Comparison of ENCODE assay signal across 8 cellular contexts in genomic region chr9:115118471-115119156, GRCh38. TPM values are rescaled to one million over a fixed set of nuclear protein-coding genes. Genes with fewer than 3 reads are reported as not detected.
A peak's percentile ranks its signal among the peaks of the same experiment; 100 is the strongest.
DNase-seq lines count a peak whose midpoint lies in the region; ATAC-seq and TF ChIP-seq lines count a peak whose summit lies in the region.

No MANE protein-coding gene starts in this region.

- H3K36me3 ChIP-seq in osteoblast (ENCODE audit: insufficient read depth, low read length), result peaks cover 11% of the 10 kb centered on the region

- H3K4me2 ChIP-seq in osteoblast (ENCODE audit: insufficient read depth, low read length), result peak overlapping the region; percentile 92

- ATAC-seq in Right ventricle myocardium inferior (peak; percentile 62), foreskin keratinocyte (peak; percentile 80), GM21786 (IDR thresholded peaks at IDR 0.05; ENCODE audit: unreplicated experiment) (no peak)

- peak overlapping the region; percentile 76 for H3K4me3 ChIP-seq in osteoblast (ENCODE audit: insufficient read depth, low read length)

- H3K4me1 ChIP-seq in foreskin keratinocyte (peaks cover 30% of the 10 kb centered on the region), osteoblast (ENCODE audit: insufficient read depth, low read length) (peaks cover 50% of the 10 kb centered on the region)

- H4K20me1 ChIP-seq in osteoblast (ENCODE audit: insufficient read depth, low read length), result no peaks in the 10 kb centered on the region

- no peaks in the 10 kb centered on the region for H3K9me3 ChIP-seq in osteoblast (ENCODE audit: low read depth, low read length)

- TF ChIP-seq CTCF in foreskin keratinocyte (conservative IDR thresholded peaks at IDR 0.05), result no peak
- TF ChIP-seq CTCF in osteoblast (IDR thresholded peaks at IDR 0.05; ENCODE audit: extremely low read depth, low read depth, low read length), result no peak

- H3K79me2 ChIP-seq in osteoblast (ENCODE audit: insufficient read depth, low read length), result peaks cover 29% of the 10 kb centered on the region

- no peaks in the 10 kb centered on the region for H3K27me3 ChIP-seq in foreskin keratinocyte
- H3K27me3 ChIP-seq in osteoblast (ENCODE audit: insufficient read depth, low read length), result no peaks in the 10 kb centered on the region

- DNase-seq in Right ventricle myocardium inferior (ENCODE audit: missing footprints), result no peak
- no peak for DNase-seq in cardiac septum (ENCODE audit: low spot score)
- DNase-seq in SK-MEL-5 (ENCODE audit: low read depth, low spot score), result peak; percentile 88
- peak; percentile 88 to 93 for DNase-seq in foreskin keratinocyte
- peak; percentile 80 for DNase-seq in osteoblast (ENCODE audit: insufficient read length, low spot score, missing footprints)
- no peak for DNase-seq in NOMO-1 treated with DMSO at 0.1 percent for 48 hours (lab: John Stamatoyannopoulos, UW; ENCODE audit: unreplicated experiment)
- DNase-seq in NOMO-1 (lab: John Stamatoyannopoulos, UW; ENCODE audit: unreplicated experiment in 2 of 2), result no peak

- peak overlapping the region; percentile 72 for H2AFZ ChIP-seq in osteoblast (ENCODE audit: low read length)

- in situ Hi-C loops in SK-MEL-5 (cut with HindIII; ENCODE audit: low pct_unique_long_range_greater_than_20kb, low sequenced_read_pairs), result no loop called here

- intact Hi-C loops in Right ventricle myocardium inferior (cut with DNase I), result no loop called here
- intact Hi-C loops in cardiac septum (cut with DNase I), result no loop called here

- peak overlapping the region; percentile 81 for H3K27ac ChIP-seq in foreskin keratinocyte
- peak overlapping the region; percentile 84 for H3K27ac ChIP-seq in osteoblast (ENCODE audit: low read depth, low read length)

RNA-seq across cellular contexts. Expression of gene TNC, which starts 0.7 kb away (rescaled TPM):
- 0.57 TPM for total RNA-seq in Right ventricle myocardium inferior
- 26.4 TPM for total RNA-seq in cardiac septum
- total RNA-seq in SK-MEL-5 (2014; rRNA removed; shearing (Covaris generic)), result 106 and 132 TPM in 2 replicates
- 400 and 552 TPM in 2 replicates for polyA plus RNA-seq in SK-MEL-5 (2015; cell fraction: cytosol; rRNA removed)
- polyA plus RNA-seq in SK-MEL-5 (2015; cell fraction: nucleus; rRNA removed), result 171 and 226 TPM in 2 replicates
- total RNA-seq in foreskin keratinocyte, result 12.7 and 49.3 TPM in 2 replicates
- polyA plus RNA-seq in foreskin keratinocyte, result 3.1 and 15.6 TPM in 2 replicates
- 611 and 664 TPM in 2 replicates for total RNA-seq in osteoblast

Comparison
In these comparisons a context has a peak if more than half of its experiments do, and no peak if none do; other contexts are left out.
1. DNase-seq: peak in SK-MEL-5 (single experiment), foreskin keratinocyte (2 of 2) and osteoblast (single experiment); none in Right ventricle myocardium inferior (single experiment), cardiac septum (single experiment), NOMO-1 treated with DMSO at 0.1 percent for 48 hours (single experiment) and NOMO-1 (0 of 2).